Comparison of ENCODE assay signal across 36 cellular contexts in the genomic region with DNA sequence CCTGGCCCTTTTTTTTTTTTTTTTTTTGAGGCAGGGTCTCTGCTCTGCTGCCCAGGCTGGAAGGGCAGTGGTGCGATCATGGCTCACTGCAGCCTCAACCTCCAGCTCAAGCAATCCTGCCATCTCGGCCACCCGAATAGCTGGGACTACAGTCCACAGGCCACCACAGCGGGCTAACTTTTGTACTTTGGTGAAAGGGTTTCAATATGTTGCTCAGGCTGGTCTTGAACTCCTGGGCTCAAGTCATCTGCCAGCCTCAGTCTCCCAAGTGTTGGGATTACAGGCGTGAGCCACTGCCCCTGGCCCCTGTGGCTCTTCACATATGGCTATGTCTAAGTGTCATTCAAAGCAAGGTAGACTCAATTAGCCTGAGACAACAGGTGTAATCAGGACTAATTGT. TPM values are rescaled to one million over a fixed set of nuclear protein-coding genes. Genes with fewer than 3 reads are reported as not detected.
"Had no signal": no experiment of that assay in that cellular context is flagged by ENCODE, and none has a peak within 500 bp of the region (broad histone marks: within the 10 kb centered on the region; RNA-seq: fewer than 3 reads in every experiment).

No MANE protein-coding gene starts in this region.

- H3K9me3 ChIP-seq: esophagus muscularis mucosa, gastrocnemius medialis, heart right ventricle had no signal

- H3K36me3 ChIP-seq: brain microvascular endothelial cell, esophagus muscularis mucosa, gastrocnemius medialis, heart right ventricle, WERI-Rb-1 had no signal

- H3K4me3 ChIP-seq: coronary artery, dorsolateral prefrontal cortex, esophagus muscularis mucosa, gastrocnemius medialis, heart right ventricle had no signal

- H3K27me3 ChIP-seq: brain microvascular endothelial cell, esophagus muscularis mucosa, foreskin keratinocyte, gastrocnemius medialis, heart right ventricle had no signal

- H3K4me3 Mint-ChIP-seq: activated CD8-positive, alpha-beta T cell treated with anti-CD3 and anti-CD28 coated beads for 36 hours; activated naive CD8-positive, alpha-beta T cell; activated T-cell treated with anti-CD3 and anti-CD28 coated beads, Interleukin-2, amount 50 U/mL, for 4 hours; activated T-helper 17 cell treated with anti-CD3 and anti-CD28 coated beads, Interleukin-2, amount 50 U/mL, for 72 hours; central memory CD8-positive, alpha-beta T cell; dendritic cell treated with granulocyte-macrophage colony-stimulating factor and Interleukin-4, amounts not matched to agents 40 ng/mL and 50 ng/mL, for 4 days; T-helper 17 cell; T-helper 2 cell treated with Interferon-gamma antibody and Interleukin-4, amounts not matched to agents 5 μg/mL and 100 μg/mL, for 36 hours had no signal

- H3K4me1 Mint-ChIP-seq: activated T-helper 17 cell treated with anti-CD3 and anti-CD28 coated beads, Interleukin-2, amount 50 U/mL, for 72 hours; central memory CD8-positive, alpha-beta T cell; T-helper 17 cell had no signal

- ATAC-seq: activated CD8-positive, alpha-beta T cell treated with anti-CD3 and anti-CD28 coated beads for 36 hours; activated T-cell treated with anti-CD3 and anti-CD28 coated beads, Interleukin-2, amount 50 U/mL, for 4 hours; activated T-helper 17 cell treated with anti-CD3 and anti-CD28 coated beads, Interleukin-2, amount 50 U/mL, for 72 hours; foreskin keratinocyte; gastrocnemius medialis; heart right ventricle; T-helper 17 cell had no signal

- H3K36me3 Mint-ChIP-seq: activated naive CD8-positive, alpha-beta T cell had no signal

- H3K27ac ChIP-seq: brain microvascular endothelial cell, coronary artery, dorsolateral prefrontal cortex, esophagus muscularis mucosa, foreskin keratinocyte, gastrocnemius medialis, heart right ventricle, WERI-Rb-1 had no signal

- H3K4me1 ChIP-seq: esophagus muscularis mucosa, foreskin keratinocyte, gastrocnemius medialis, heart right ventricle had no signal

- H3K27ac Mint-ChIP-seq: activated CD8-positive, alpha-beta T cell treated with anti-CD3 and anti-CD28 coated beads for 36 hours; activated naive CD8-positive, alpha-beta T cell; activated T-helper 17 cell treated with anti-CD3 and anti-CD28 coated beads, Interleukin-2, amount 50 U/mL, for 72 hours; dendritic cell treated with granulocyte-macrophage colony-stimulating factor and Interleukin-4, amounts not matched to agents 40 ng/mL and 50 ng/mL, for 4 days; T-helper 17 cell; T-helper 2 cell treated with Interferon-gamma antibody and Interleukin-4, amounts not matched to agents 5 μg/mL and 100 μg/mL, for 36 hours had no signal

- H3K9me3 Mint-ChIP-seq: activated CD8-positive, alpha-beta T cell treated with anti-CD3 and anti-CD28 coated beads for 36 hours; activated T-cell treated with anti-CD3 and anti-CD28 coated beads, Interleukin-2, amount 50 U/mL, for 4 hours; activated T-helper 17 cell treated with anti-CD3 and anti-CD28 coated beads, Interleukin-2, amount 50 U/mL, for 72 hours; central memory CD8-positive, alpha-beta T cell; dendritic cell treated with granulocyte-macrophage colony-stimulating factor and Interleukin-4, amounts not matched to agents 40 ng/mL and 50 ng/mL, for 4 days; T-helper 2 cell treated with Interferon-gamma antibody and Interleukin-4, amounts not matched to agents 5 μg/mL and 100 μg/mL, for 36 hours had no signal

- DNase-seq: activated CD4-positive, alpha-beta T cell treated with anti-CD3 and anti-CD28 coated beads for 4 hours; activated CD4-positive, alpha-beta T cell treated with anti-CD3 and anti-CD28 coated beads, Interleukin-2, amount 50 U/mL, for 1 hour; activated CD4-positive, alpha-beta T cell treated with anti-CD3 and anti-CD28 coated beads, Interleukin-2, amount 50 U/mL, for 48 hours; activated CD4-positive, CD25-positive, alpha-beta regulatory T cell; activated CD4-positive, CD25-positive, alpha-beta regulatory T cell treated with anti-CD3 and anti-CD28 coated beads, Interleukin-2, amount 50 U/mL, for 72 hours; activated CD8-positive, alpha-beta memory T cell treated with anti-CD3 and anti-CD28 coated beads for 24 hours; activated CD8-positive, alpha-beta T cell treated with anti-CD3 and anti-CD28 coated beads for 36 hours; activated effector memory CD4-positive, alpha-beta T cell treated with Interleukin-2 at 50 U/mL for 16 hours; activated gamma-delta T cell treated with Interleukin-2 at 50 U/mL for 16 hours; activated naive CD4-positive, alpha-beta T cell treated with anti-CD3 and anti-CD28 coated beads, Interleukin-2, amount 50 U/mL, for 16 hours; activated naive CD4-positive, alpha-beta T cell treated with Interleukin-2 at 50 U/mL for 16 hours; activated T-cell treated with anti-CD3 and anti-CD28 coated beads, Interleukin-2, amount 50 U/mL, for 4 hours; amniotic stem cell; anterior cingulate cortex; brain microvascular endothelial cell; dorsolateral prefrontal cortex; effector memory CD4-positive, alpha-beta T cell; erythroblast; foreskin keratinocyte; gastrocnemius medialis; heart right ventricle; T-helper 1 cell; T-helper 17 cell; T1000; WERI-Rb-1 had no signal

- H3K27me3 Mint-ChIP-seq: activated CD8-positive, alpha-beta T cell treated with anti-CD3 and anti-CD28 coated beads for 36 hours; activated naive CD8-positive, alpha-beta T cell; central memory CD8-positive, alpha-beta T cell; dendritic cell treated with granulocyte-macrophage colony-stimulating factor and Interleukin-4, amounts not matched to agents 40 ng/mL and 50 ng/mL, for 4 days had no signal

RNA-seq across cellular contexts. Expression of gene DPPA2, which starts 8.8 kb away (rescaled TPM):
- total RNA-seq: activated CD8-positive, alpha-beta T cell treated with anti-CD3 and anti-CD28 coated beads for 36 hours; activated T-cell treated with anti-CD3 and anti-CD28 coated beads, Interleukin-2, amount 50 U/mL, for 4 hours; activated T-helper 17 cell treated with anti-CD3 and anti-CD28 coated beads, Interleukin-2, amount 50 U/mL, for 72 hours; bronchial epithelial cell; cardiac septum; cerebellum; dorsolateral prefrontal cortex; esophagus muscularis mucosa; foreskin keratinocyte; gastrocnemius medialis; heart right ventricle; T-helper 17 cell had no signal
- polyA plus RNA-seq: adipose tissue, foreskin keratinocyte, heart right ventricle had no signal

RNA-seq across cellular contexts. Expression of gene DPPA4, which starts 12.2 kb away (rescaled TPM):
- total RNA-seq: activated T-helper 17 cell treated with anti-CD3 and anti-CD28 coated beads, Interleukin-2, amount 50 U/mL, for 72 hours; bronchial epithelial cell; cardiac septum; esophagus muscularis mucosa; foreskin keratinocyte; gastrocnemius medialis; heart right ventricle had no signal
- polyA plus RNA-seq: adipose tissue, foreskin keratinocyte had no signal
